In the genomic region with DNA sequence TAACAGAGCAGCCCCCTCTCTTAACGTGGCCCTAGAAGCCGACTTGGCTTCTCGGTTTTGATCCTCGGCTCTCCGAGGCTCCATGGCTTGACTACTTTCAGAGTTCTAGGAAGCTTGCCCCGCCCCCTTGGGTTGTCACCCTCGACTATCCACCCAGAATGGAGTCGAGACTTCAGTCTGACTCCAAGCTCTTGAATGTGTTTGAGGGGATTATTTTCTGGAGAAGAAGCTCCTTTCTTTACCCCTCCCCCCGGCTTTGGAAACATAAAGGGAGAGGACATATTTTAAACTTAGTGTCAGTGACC, we compare ENCODE assay signal across 8 cellular contexts. TPM values are rescaled to one million over a fixed set of nuclear protein-coding genes. Genes with fewer than 3 reads are reported as not detected.
DNase-seq lines count a peak whose midpoint lies in the region; ATAC-seq and TF ChIP-seq lines count a peak whose summit lies in the region.

No MANE protein-coding gene starts in this region.

- H3K4me3 ChIP-seq in SJCRH30 (peak overlapping the region; percentile 77), adrenal gland (peak overlapping the region; percentile 50 to 87 (median 64)), iPS-11a (ENCODE audit: low read depth, low read length) (peak overlapping the region; percentile 91)

- H3K27ac ChIP-seq in SJCRH30 (peak overlapping the region; percentile 88), adrenal gland (peak overlapping the region; percentile 77 to 98 (median 90))

- 0 to 1% (median 0%) methylated on average over 5 to 9 of the region's 9 CpGs for WGBS in adrenal gland, 4 donors

- DNase-seq in AG08395 (ENCODE audit: low spot score) (peak; percentile 70), SJCRH30 (peak; percentile 76 to 81), adrenal gland (peak; percentile 56 to 86 (median 73)), smooth muscle cell of the brain vasculature (ENCODE audit: low read depth, low spot score) (peak; percentile 46), NCI-H1436 (lab: John Stamatoyannopoulos, UW) (no peak)

- no peaks in the 10 kb centered on the region for H3K27me3 ChIP-seq in SJCRH30
- H3K27me3 ChIP-seq in adrenal gland, result no peaks in the 10 kb centered on the region

- no peak for TF ChIP-seq POLR2A in adrenal gland (IDR thresholded peaks at IDR 0.05)

- no peak for TF ChIP-seq CTCF in adrenal gland (IDR thresholded peaks at IDR 0.05)

- intact Hi-C loops in adrenal gland (cut with DNase I), result no loop called here

- 0 out of 2 replicates have a peak, but pooled peaks cover 4% of the 10 kb centered on the region for H3K4me1 ChIP-seq in SJCRH30
- peaks cover 26 to 43% of the 10 kb centered on the region in 2 donors for H3K4me1 ChIP-seq in adrenal gland (replicated peaks in 1 of 2)

- no peaks in the 10 kb centered on the region for H3K9me3 ChIP-seq in SJCRH30 (replicated peaks)
- no peaks in the 10 kb centered on the region for H3K9me3 ChIP-seq in adrenal gland (replicated peaks in 1 of 3)

- H3K36me3 ChIP-seq in SJCRH30 (peaks cover 26% of the 10 kb centered on the region), adrenal gland (replicated peaks in 1 of 2) (peaks cover 0 to 34% of the 10 kb centered on the region in 2 donors)

- ATAC-seq in GM18873 (IDR thresholded peaks at IDR 0.05; ENCODE audit: low FRiP score, unreplicated experiment) (peak; percentile 14), HG03108 (IDR thresholded peaks at IDR 0.05; ENCODE audit: unreplicated experiment) (peak; percentile 24)

RNA-seq across cellular contexts. Expression of a gene that starts 0.5 kb away (rescaled TPM):
- total RNA-seq in SJCRH30 (2014; rRNA removed; shearing (Covaris generic)), result 89.4 and 92.2 TPM in 2 replicates
- 100 to 1,000 TPM in 2 of 8 donors, 10 to 100 TPM in 6; 61.3 to 133 (median 81.2) TPM for total RNA-seq in adrenal gland
- 100 to 1,000 TPM in 1 of 3 donors, 10 to 100 TPM in 2; 38.4 to 109 (median 52.7) TPM for polyA plus RNA-seq in adrenal gland

RNA-seq across cellular contexts. Expression of a gene that starts 37.2 kb away (rescaled TPM):
- 78.2 and 79.1 TPM in 2 replicates for total RNA-seq in SJCRH30 (2014; rRNA removed; shearing (Covaris generic))
- 10 to 100 TPM; 31.7 to 53.1 (median 38.3) TPM for total RNA-seq in adrenal gland
- 10 to 100 TPM; 57.4 to 83.1 (median 63.2) TPM for polyA plus RNA-seq in adrenal gland

RNA-seq across cellular contexts. Expression of a gene that starts 40.8 kb away (rescaled TPM):
- total RNA-seq in SJCRH30 (2014; rRNA removed; shearing (Covaris generic)), result 36.5 and 41.1 TPM in 2 replicates
- 100 to 1,000 TPM in 5 of 8 donors, 10 to 100 TPM in 3; 73.5 to 197 (median 114) TPM for total RNA-seq in adrenal gland
- polyA plus RNA-seq in adrenal gland, result 100 to 1,000 TPM in 2 of 3 donors, 10 to 100 TPM in 1; 74.4 to 714 (median 520) TPM

RNA-seq across cellular contexts. Expression of a gene that starts 46.7 kb away (rescaled TPM):
- total RNA-seq in SJCRH30 (2014; rRNA removed; shearing (Covaris generic)), result 2.2 and 2.7 TPM in 2 replicates
- 10 to 100 TPM in 2 of 8 donors, 1 to 10 TPM in 6; 4.6 to 16.1 (median 7.0) TPM for total RNA-seq in adrenal gland
- polyA plus RNA-seq in adrenal gland, result 10 to 100 TPM in 2 of 3 donors, 1 to 10 TPM in 1; 5.8 to 19.0 (median 13.3) TPM
